Comparison of ENCODE assay signal across 9 cellular contexts in the genomic region with DNA sequence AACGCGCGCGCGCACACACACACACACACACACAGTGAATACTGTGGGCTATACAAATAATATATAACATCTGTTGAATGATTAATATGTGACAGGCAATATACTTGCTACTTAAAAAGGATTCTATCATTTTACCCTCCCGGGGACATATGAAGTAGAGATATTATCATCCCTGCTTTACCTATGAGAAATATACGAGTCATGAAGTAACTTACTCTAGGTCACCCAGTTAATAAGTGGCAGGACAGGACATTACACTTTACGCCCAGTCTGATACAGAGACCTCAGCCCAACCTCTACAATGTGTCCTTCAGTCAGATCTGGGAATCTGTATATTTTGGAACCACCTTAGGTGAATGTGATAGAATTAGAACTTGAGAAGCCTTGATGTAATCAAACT. TPM values are rescaled to one million over a fixed set of nuclear protein-coding genes. Genes with fewer than 3 reads are reported as not detected.
DNase-seq lines count a peak whose midpoint lies in the region; ATAC-seq and TF ChIP-seq lines count a peak whose summit lies in the region.
"Had no signal": no experiment of that assay in that cellular context is flagged by ENCODE, and none has a peak within 500 bp of the region (broad histone marks: within the 10 kb centered on the region; RNA-seq: fewer than 3 reads in every experiment).

No MANE protein-coding gene starts in this region.

- H3K27ac ChIP-seq in temporal lobe (ENCODE audit: low read depth, low read length): peak overlapping the region; percentile 97

- no peak for DNase-seq in activated T-cell treated with anti-CD3 and anti-CD28 coated beads, Interleukin-2, amount 50 U/mL, for 72 hours
- no peak for DNase-seq in activated T-cell treated with anti-CD3 and anti-CD28 coated beads for 4 hours
- DNase-seq in activated CD8-positive, alpha-beta T cell treated with anti-CD3 and anti-CD28 coated beads for 36 hours: no peak
- no peak for DNase-seq in immature natural killer cell
- no peak for DNase-seq in inferior parietal cortex (ENCODE audit: extremely low spot score)
- DNase-seq in hepatic stellate cell (ENCODE audit: low spot score): no peak
- DNase-seq in activated CD4-positive, alpha-beta T cell treated with anti-CD3 and anti-CD28 coated beads for 1 hour: no peak

- intact Hi-C loops in activated CD8-positive, alpha-beta T cell treated with anti-CD3 and anti-CD28 coated beads for 36 hours (cut with micrococcal nuclease): loop anchor here (5.0 kb wide), 1 partner anchor 90 kb away; a partner anchor contains a TSS

- H3K36me3 Mint-ChIP-seq in activated T-cell treated with anti-CD3 and anti-CD28 coated beads, Interleukin-2, amount 50 U/mL, for 72 hours (ENCODE audit: insufficient read depth in 2 of 2): no peaks in the 10 kb centered on the region
- no peaks in the 10 kb centered on the region for H3K36me3 Mint-ChIP-seq in activated CD8-positive, alpha-beta T cell treated with anti-CD3 and anti-CD28 coated beads for 36 hours (ENCODE audit: low read depth)
- no peaks in the 10 kb centered on the region for H3K36me3 Mint-ChIP-seq in immature natural killer cell

- POLR2A ChIA-PET in activated CD8-positive, alpha-beta T cell treated with anti-CD3 and anti-CD28 coated beads for 36 hours (lab: Charles Lee): interaction anchor here (2.5 kb wide), 1 partner anchor 92 kb away, joined by 5 read pairs; no protein-coding TSS in a partner anchor

- no peak for TF ChIP-seq CTCF in activated CD8-positive, alpha-beta T cell treated with anti-CD3 and anti-CD28 coated beads for 36 hours (IDR thresholded peaks at IDR 0.05)

- no peak overlapping the region for H3K27ac Mint-ChIP-seq in activated T-cell treated with anti-CD3 and anti-CD28 coated beads, Interleukin-2, amount 50 U/mL, for 72 hours
- no peak overlapping the region for H3K27ac Mint-ChIP-seq in activated CD8-positive, alpha-beta T cell treated with anti-CD3 and anti-CD28 coated beads for 36 hours
- no peak overlapping the region for H3K27ac Mint-ChIP-seq in immature natural killer cell

- ATAC-seq in activated T-cell treated with anti-CD3 and anti-CD28 coated beads, Interleukin-2, amount 50 U/mL, for 72 hours (replicated peaks in 1 of 2): no peak
- no peak for ATAC-seq in activated CD8-positive, alpha-beta T cell treated with anti-CD3 and anti-CD28 coated beads for 36 hours

- H3K4me3 Mint-ChIP-seq in activated T-cell treated with anti-CD3 and anti-CD28 coated beads, Interleukin-2, amount 50 U/mL, for 72 hours: peak overlapping the region; percentile 45 to 89
- peak overlapping the region; percentile 84 for H3K4me3 Mint-ChIP-seq in activated CD8-positive, alpha-beta T cell treated with anti-CD3 and anti-CD28 coated beads for 36 hours
- peak overlapping the region; percentile 56 to 94 (median 83) for H3K4me3 Mint-ChIP-seq in immature natural killer cell

- peaks cover 27% of the 10 kb centered on the region for H3K27me3 Mint-ChIP-seq in activated T-cell treated with anti-CD3 and anti-CD28 coated beads, Interleukin-2, amount 50 U/mL, for 72 hours (ENCODE audit: low read depth)
- peaks cover 16% of the 10 kb centered on the region for H3K27me3 Mint-ChIP-seq in activated CD8-positive, alpha-beta T cell treated with anti-CD3 and anti-CD28 coated beads for 36 hours
- peaks cover 4 to 19% (median 15%) of the 10 kb centered on the region in 3 donors for H3K27me3 Mint-ChIP-seq in immature natural killer cell (ENCODE audit: low read depth in 3 of 3)

- H3K4me1 Mint-ChIP-seq in activated T-cell treated with anti-CD3 and anti-CD28 coated beads, Interleukin-2, amount 50 U/mL, for 72 hours (ENCODE audit: low read depth): peaks cover 8% of the 10 kb centered on the region
- peaks cover 20% of the 10 kb centered on the region for H3K4me1 Mint-ChIP-seq in activated CD8-positive, alpha-beta T cell treated with anti-CD3 and anti-CD28 coated beads for 36 hours (ENCODE audit: low read depth)
- H3K4me1 Mint-ChIP-seq in immature natural killer cell: peaks cover 19 to 32% of the 10 kb centered on the region in 2 donors

- no peaks in the 10 kb centered on the region for H3K9me3 Mint-ChIP-seq in activated T-cell treated with anti-CD3 and anti-CD28 coated beads, Interleukin-2, amount 50 U/mL, for 72 hours
- no peaks in the 10 kb centered on the region for H3K9me3 Mint-ChIP-seq in activated CD8-positive, alpha-beta T cell treated with anti-CD3 and anti-CD28 coated beads for 36 hours
- no peaks in the 10 kb centered on the region for H3K9me3 Mint-ChIP-seq in immature natural killer cell

- CTCF ChIA-PET in activated CD8-positive, alpha-beta T cell treated with anti-CD3 and anti-CD28 coated beads for 36 hours (lab: Charles Lee): interaction anchor here (0.9 to 4.2 kb wide), 2 partner anchors 12 to 13 kb away, joined by 3 to 43 read pairs; no protein-coding TSS in a partner anchor

RNA-seq across cellular contexts. Expression of a gene that starts 55.4 kb away (rescaled TPM):
- total RNA-seq in activated T-cell treated with anti-CD3 and anti-CD28 coated beads, Interleukin-2, amount 50 U/mL, for 72 hours: not detected
- total RNA-seq in activated CD8-positive, alpha-beta T cell treated with anti-CD3 and anti-CD28 coated beads for 36 hours: not detected
- polyA plus RNA-seq in immature natural killer cell: under 1 TPM in 1 of 3 donors, not detected in 2; 0.32 TPM
- 0.25 TPM for total RNA-seq in temporal lobe
- polyA plus RNA-seq: thymus had no signal
